ENCODE assay signal across 8 cellular contexts in genomic region chr1:165597883-165598675, GRCh38. TPM values are rescaled to one million over a fixed set of nuclear protein-coding genes. Genes with fewer than 3 reads are reported as not detected.
DNase-seq lines count a peak whose midpoint lies in the region; ATAC-seq, FAIRE-seq and TF ChIP-seq lines count a peak whose summit lies in the region.

No MANE protein-coding gene starts in this region.

- H3K79me2 ChIP-seq in HepG2 (ENCODE audit: insufficient read depth, low read length): no peaks in the 10 kb centered on the region

- no peaks in the 10 kb centered on the region for H3K9me3 ChIP-seq in BLaER1 treated with 17β-estradiol and CSF1 and Interleukin-3, amounts not matched to agents 10 nM and 100 nM (replicated peaks in 1 of 11)
- no peaks in the 10 kb centered on the region for H3K9me3 ChIP-seq in HepG2 (ENCODE audit: low read length)

- H3K27ac ChIP-seq in BLaER1 treated with 17β-estradiol and CSF1 and Interleukin-3, amounts not matched to agents 10 nM and 100 nM: peak overlapping the region; percentile 36 to 77 (median 57); a peak in 20 of 22 replicates
- peak overlapping the region; percentile 26 for H3K27ac ChIP-seq in HepG2 (ENCODE audit: extremely low read length, insufficient read depth, low read length)

- no TSS peak for BruUV-seq in HepG2 (replicated peaks; lab: Mats Ljungman, UMichigan)

- WGBS in HepG2 (ENCODE audit: low lambda C conversion rate): under 1% methylated on average over 37 of the region's 38 CpGs

- in situ Hi-C loops in HepG2 (cut with HindIII; ENCODE audit: extremely low pct_ligation_motif_present, low pct_unique_long_range_greater_than_20kb): loop anchor here (25.0 kb wide), 1 partner anchor 461 kb away; no protein-coding TSS in a partner anchor

- peak; percentile 71 for FAIRE-seq in HepG2 (lab: Jason Lieb, UNC)

- ATAC-seq in GM19351 (IDR thresholded peaks at IDR 0.05; ENCODE audit: unreplicated experiment) (peak; percentile 95), HG03520 (IDR thresholded peaks at IDR 0.05; ENCODE audit: unreplicated experiment) (peak; percentile 95), HepG2 (peak; percentile 99)

- H3K27me3 ChIP-seq in BLaER1 treated with 17β-estradiol and CSF1 and Interleukin-3, amounts not matched to agents 10 nM and 100 nM: peaks cover 22 to 36% (median 27%) of the 10 kb centered on the region in 11 experiments
- no peaks in the 10 kb centered on the region for H3K27me3 ChIP-seq in HepG2 (ENCODE audit: control insufficient read depth in 1 of 2, insufficient read depth in 2 of 2, low read length in 2 of 2)

- no peaks in the 10 kb centered on the region for H4K20me1 ChIP-seq in BLaER1 treated with 17β-estradiol and CSF1 and Interleukin-3, amounts not matched to agents 10 nM and 100 nM
- no peaks in the 10 kb centered on the region for H4K20me1 ChIP-seq in HepG2 (ENCODE audit: insufficient read depth, low read length)

- DNase-seq in NCI-H526 treated with DMSO at 0.1 percent for 48 hours (lab: John Stamatoyannopoulos, UW) (peak; percentile 98), dermis microvascular lymphatic vessel endothelial cell (ENCODE audit: low read depth in 2 of 2) (peak; percentile 94 to 99), HepG2 (ENCODE audit: low spot score) (peak; percentile 90)
- peak; percentile 83 to 88 for DNase-seq in activated CD4-positive, alpha-beta T cell treated with anti-CD3 and anti-CD28 coated beads, Interleukin-2, amount 50 U/mL, for 4 hours
- peak; percentile 92 for DNase-seq in stimulated activated CD4-positive, alpha-beta T cell treated with anti-CD3 and anti-CD28 coated beads, Interleukin-2, amount 100 ng/mL, for 48 hours

- TF ChIP-seq POLR2A in HepG2 (IDR thresholded peaks at IDR 0.05; ENCODE audit: insufficient read depth in 1 of 2, low read depth in 2 of 2, low read length in 2 of 2): 0 out of 4 replicates have a peak, but pooled peaks of 1 of the 2 experiments have one; percentile 1

- peak overlapping the region; percentile 58 to 78 (median 71); a peak in 21 of 22 replicates for H3K9ac ChIP-seq in BLaER1 treated with 17β-estradiol and CSF1 and Interleukin-3, amounts not matched to agents 10 nM and 100 nM
- H3K9ac ChIP-seq in HepG2 (ENCODE audit: insufficient read depth, low read depth, low read length): peak overlapping the region; percentile 74

- intact Hi-C loops in HepG2 (cut with micrococcal nuclease; ENCODE audit: unreplicated experiment): loop anchor here (10.0 kb wide), 1 partner anchor 343 kb away; no protein-coding TSS in a partner anchor

- TF ChIP-seq CTCF in HepG2 (CRISPR knock-in tag; IDR thresholded peaks at IDR 0.05): no peak

- H3K4me2 ChIP-seq in BLaER1 treated with 17β-estradiol and CSF1 and Interleukin-3, amounts not matched to agents 10 nM and 100 nM: peak overlapping the region; percentile 78 to 93 (median 88)
- peak overlapping the region; percentile 96 for H3K4me2 ChIP-seq in HepG2 (ENCODE audit: low read depth, low read length)

- no peak for TF ChIP-seq RAD21 in HepG2 (CRISPR knock-in tag; IDR thresholded peaks at IDR 0.05)

- POLR2A ChIA-PET in HepG2 (lab: Yijun Ruan, JAX): interaction anchor here (0.7 to 1.0 kb wide), 3 partner anchors 33 to 231 kb away, joined by 4 to 7 read pairs (median 4); partner anchors contain the start of genes ALDH9A1 and MGST3

- CTCF ChIA-PET in HepG2 (lab: Yijun Ruan, JAX; ENCODE audit: low intra/inter-chr PET ratio, low total read pairs): no interaction called here

- H2AFZ ChIP-seq in HepG2 (ENCODE audit: low read length): peak overlapping the region; percentile 83

- TF ChIP-seq EP300 in HepG2 (IDR thresholded peaks at IDR 0.05; ENCODE audit: low read depth in 2 of 2, low read length in 2 of 2) (no peak), HepG2 (CRISPR knock-in tag; IDR thresholded peaks at IDR 0.05; ENCODE audit: borderline replicate concordance) (no peak)

- H3K36me3 ChIP-seq in BLaER1 treated with 17β-estradiol and CSF1 and Interleukin-3, amounts not matched to agents 10 nM and 100 nM: no peaks in the 10 kb centered on the region
- H3K36me3 ChIP-seq in HepG2 (replicated peaks in 1 of 2; ENCODE audit: control insufficient read depth in 1 of 2, insufficient read depth in 2 of 2, low read length in 2 of 2): no peaks in the 10 kb centered on the region

- H3K4me3 ChIP-seq in BLaER1 treated with 17β-estradiol and CSF1 and Interleukin-3, amounts not matched to agents 10 nM and 100 nM: peak overlapping the region; percentile 51 to 73 (median 61)
- peak overlapping the region; percentile 55 to 77 (median 70) for H3K4me3 ChIP-seq in HepG2 (replicated peaks in 1 of 3; ENCODE audit: insufficient read depth in 1 of 3, low read depth in 2 of 3, low read length in 3 of 3)

- H3K4me1 ChIP-seq in BLaER1 treated with 17β-estradiol and CSF1 and Interleukin-3, amounts not matched to agents 10 nM and 100 nM: peaks cover 26 to 39% (median 31%) of the 10 kb centered on the region in 10 experiments
- peaks cover 38% of the 10 kb centered on the region for H3K4me1 ChIP-seq in HepG2 (ENCODE audit: insufficient read depth, low read length)

TF ChIP-seq in HepG2, 621 proteins besides CTCF, POLR2A, EP300 and RAD21 (continues in another document):
- TF ChIP-seq YEATS2 (CRISPR knock-in tag; IDR thresholded peaks at IDR 0.05; ENCODE audit: borderline replicate concordance) (peak; percentile 56; the same call in 1 of the 2 replicates), ZNF691 (CRISPR knock-in tag; IDR thresholded peaks at IDR 0.05; ENCODE audit: borderline replicate concordance, low read depth) (no peak), ONECUT2 (CRISPR knock-in tag; IDR thresholded peaks at IDR 0.05) (no peak), ZNF776 (CRISPR knock-in tag; IDR thresholded peaks at IDR 0.05) (no peak)

RNA-seq across cellular contexts. Expression of gene MGST3, which starts 33.0 kb away (rescaled TPM):
- total RNA-seq in dermis microvascular lymphatic vessel endothelial cell: 165 and 169 TPM in 2 replicates
- total RNA-seq in HepG2 (2016; rRNA removed; fragmentation: Illumina TruSeq; extraction: Trizol): 34.3 and 59.7 TPM in 2 replicates
- total RNA-seq in HepG2 (2016; cell fraction: cytosol; rRNA removed; fragmentation: Illumina TruSeq; extraction: Trizol; ENCODE audit: low read depth): 11.6 and 14.9 TPM in 2 replicates
- total RNA-seq in HepG2 (2016; cell fraction: insoluble cytoplasmic fraction; rRNA removed; fragmentation: Illumina TruSeq; extraction: Trizol): 39.1 and 57.7 TPM in 2 replicates
- total RNA-seq in HepG2 (2016; cell fraction: membrane; rRNA removed; fragmentation: Illumina TruSeq; extraction: Trizol): 12.2 and 18.3 TPM in 2 replicates
- total RNA-seq in HepG2 (2016; cell fraction: nucleus; rRNA removed; fragmentation: Illumina TruSeq; extraction: Trizol): 32.4 and 38.4 TPM in 2 replicates
- polyA plus RNA-seq in HepG2 (2011; rRNA removed): 54.7 and 61.2 TPM in 2 replicates
- 57.4 and 63.3 TPM in 2 replicates for polyA plus RNA-seq in HepG2 (2011; cell fraction: cytosol; rRNA removed)
- 31.0 and 32.2 TPM in 2 replicates for polyA plus RNA-seq in HepG2 (2011; cell fraction: nucleus; rRNA removed)
- 28.7 and 43.7 TPM in 2 replicates for polyA plus RNA-seq in HepG2 (2012)
- 12.4 and 14.4 TPM in 2 replicates for polyA plus RNA-seq in HepG2 (2016; cell fraction: cytosol; fragmentation: Illumina TruSeq; extraction: Trizol; ENCODE audit: low read depth)
- 29.5 and 43.0 TPM in 2 replicates for polyA plus RNA-seq in HepG2 (2016; cell fraction: insoluble cytoplasmic fraction; fragmentation: Illumina TruSeq; extraction: Trizol; ENCODE audit: low read depth)
- polyA plus RNA-seq in HepG2 (2016; cell fraction: membrane; fragmentation: Illumina TruSeq; extraction: Trizol; ENCODE audit: low read depth): 12.9 and 15.3 TPM in 2 replicates
- 45.3 and 49.9 TPM in 2 replicates for polyA plus RNA-seq in HepG2 (2016; cell fraction: nucleus; fragmentation: Illumina TruSeq; extraction: Trizol; ENCODE audit: insufficient read depth, low read depth)
- 38.9 and 110 TPM in 2 replicates for polyA minus RNA-seq in HepG2 (2011; rRNA and poly(A)+ RNA removed; ENCODE audit: low replicate concordance)
- 16.2 and 23.4 TPM in 2 replicates for polyA minus RNA-seq in HepG2 (2011; cell fraction: cytosol; rRNA and poly(A)+ RNA removed)
- 25.5 and 28.5 TPM in 2 replicates for polyA minus RNA-seq in HepG2 (2011; cell fraction: nucleus; rRNA and poly(A)+ RNA removed)

RNA-seq across cellular contexts. Expression of gene LRRC52, which starts 54.3 kb away (rescaled TPM):
- total RNA-seq in dermis microvascular lymphatic vessel endothelial cell (not detected in 2 replicates), HepG2 (2016; rRNA removed; fragmentation: Illumina TruSeq; extraction: Trizol) (not detected in 2 replicates)
- total RNA-seq in HepG2 (2016; cell fraction: cytosol; rRNA removed; fragmentation: Illumina TruSeq; extraction: Trizol; ENCODE audit: low read depth): not detected in 2 replicates
- total RNA-seq in HepG2 (2016; cell fraction: insoluble cytoplasmic fraction; rRNA removed; fragmentation: Illumina TruSeq; extraction: Trizol): not detected in 2 replicates
- total RNA-seq in HepG2 (2016; cell fraction: membrane; rRNA removed; fragmentation: Illumina TruSeq; extraction: Trizol): not detected in 2 replicates
- total RNA-seq in HepG2 (2016; cell fraction: nucleus; rRNA removed; fragmentation: Illumina TruSeq; extraction: Trizol): not detected in 2 replicates
- polyA plus RNA-seq in HepG2 (2011; rRNA removed): not detected in 2 replicates
- polyA plus RNA-seq in HepG2 (2011; cell fraction: cytosol; rRNA removed): not detected in 2 replicates
- polyA plus RNA-seq in HepG2 (2011; cell fraction: nucleus; rRNA removed): not detected in 2 replicates
- polyA plus RNA-seq in HepG2 (2012): not detected in 2 replicates
- polyA plus RNA-seq in HepG2 (2016; cell fraction: cytosol; fragmentation: Illumina TruSeq; extraction: Trizol; ENCODE audit: low read depth): not detected in 2 replicates
- not detected in 2 replicates for polyA plus RNA-seq in HepG2 (2016; cell fraction: insoluble cytoplasmic fraction; fragmentation: Illumina TruSeq; extraction: Trizol; ENCODE audit: low read depth)
- polyA plus RNA-seq in HepG2 (2016; cell fraction: membrane; fragmentation: Illumina TruSeq; extraction: Trizol; ENCODE audit: low read depth): not detected in 2 replicates
- polyA plus RNA-seq in HepG2 (2016; cell fraction: nucleus; fragmentation: Illumina TruSeq; extraction: Trizol; ENCODE audit: insufficient read depth, low read depth): not detected in 2 replicates
- polyA minus RNA-seq in HepG2 (2011; rRNA and poly(A)+ RNA removed; ENCODE audit: low replicate concordance): not detected in 2 replicates
- polyA minus RNA-seq in HepG2 (2011; cell fraction: cytosol; rRNA and poly(A)+ RNA removed): not detected in 2 replicates
- not detected in 2 replicates for polyA minus RNA-seq in HepG2 (2011; cell fraction: nucleus; rRNA and poly(A)+ RNA removed)

Comparison
In these comparisons a context has a peak if more than half of its experiments do, and no peak if none do; other contexts are left out.
1. Peak in every context shown above with its lines: DNase-seq, ATAC-seq, H3K4me3 ChIP-seq and H3K27ac ChIP-seq.